14 cellular contexts compared by ENCODE assay signal in genomic region chr14:102182901-102183619, GRCh38. TPM values are rescaled to one million over a fixed set of nuclear protein-coding genes. Genes with fewer than 3 reads are reported as not detected.
DNase-seq lines count a peak whose midpoint lies in the region; ATAC-seq and TF ChIP-seq lines count a peak whose summit lies in the region.
"Had no signal": no experiment of that assay in that cellular context is flagged by ENCODE, and none has a peak within 500 bp of the region (broad histone marks: within the 10 kb centered on the region; RNA-seq: fewer than 3 reads in every experiment).

No MANE protein-coding gene starts in this region.

- no peak overlapping the region for H2BK120ac ChIP-seq in H9 (ENCODE audit: low read depth, low read length, poor library complexity, severe bottlenecking)

- no CpG with 5 or more reads among the region's 9 CpGs for WGBS in H9 (ENCODE audit: extremely low coverage, insufficient read length, low lambda C conversion rate)

- no peak for ATAC-seq in stimulated activated naive CD8-positive, alpha-beta T cell treated with anti-CD3 and anti-CD28 coated beads, Interleukin-15, Interleukin-2, amounts not matched to agents 100 U/mL and 50 U/mL, for 24 hours
- ATAC-seq in HG02885 (IDR thresholded peaks at IDR 0.05; ENCODE audit: poor library complexity, unreplicated experiment), result no peak
- no peak for ATAC-seq in GM19452 (IDR thresholded peaks at IDR 0.05; ENCODE audit: unreplicated experiment)

- H3K18ac ChIP-seq in H9 (ENCODE audit: insufficient read length, low read depth, low read length), result no peak overlapping the region

- H4K91ac ChIP-seq in H9 (ENCODE audit: insufficient read length, low read depth, low read length), result no peak overlapping the region

- no peak overlapping the region for H4K8ac ChIP-seq in H9 (replicated peaks; ENCODE audit: insufficient read length, low read depth, low read length)

- no peak overlapping the region for H3K4me2 ChIP-seq in H9 (ENCODE audit: insufficient read depth, insufficient read length, low read length)

- no peak overlapping the region for H3T11ph ChIP-seq in H9 (ENCODE audit: low read length)

- peak overlapping the region; percentile 91 for H3K27ac Mint-ChIP-seq in stimulated activated naive CD8-positive, alpha-beta T cell treated with anti-CD3 and anti-CD28 coated beads, Interleukin-15, Interleukin-2, amounts not matched to agents 100 ng/mL and 50 ng/mL, for 24 hours
- H3K27ac Mint-ChIP-seq in nephron, result peak overlapping the region in 2 of 3 experiments; percentile 2 to 24
- peak overlapping the region in 1 of 3 experiments; percentile 23; a peak in 1 of 7 replicates for H3K27ac Mint-ChIP-seq in H9
- H3K27ac Mint-ChIP-seq: progenitor cell of endocrine pancreas had no signal

- H3K4me3 ChIP-seq in astrocyte of the spinal cord (ENCODE audit: low read depth, low read length), result no peak overlapping the region
- H3K4me3 ChIP-seq: GM12878 had no signal

- H3K9me3 Mint-ChIP-seq in stimulated activated naive CD8-positive, alpha-beta T cell treated with anti-CD3 and anti-CD28 coated beads, Interleukin-15, Interleukin-2, amounts not matched to agents 100 ng/mL and 50 ng/mL, for 24 hours, result no peaks in the 10 kb centered on the region
- H3K9me3 Mint-ChIP-seq in nephron (no peaks in the 10 kb centered on the region), H9 (no peaks in the 10 kb centered on the region)

- in situ Hi-C loops in astrocyte of the spinal cord (cut with HindIII; ENCODE audit: low sequenced_read_pairs), result no loop called here

- H2AK5ac ChIP-seq in H9 (ENCODE audit: insufficient read length, low read length), result no peak overlapping the region

- H2BK12ac ChIP-seq in H9 (ENCODE audit: insufficient read length, low read depth, low read length), result no peak overlapping the region

- H3K4ac ChIP-seq in H9 (ENCODE audit: low read depth, low read length), result no peak overlapping the region

- no peaks in the 10 kb centered on the region for H3K23me2 ChIP-seq in H9 (ENCODE audit: insufficient read length, low read depth, low read length, poor library complexity, severe bottlenecking)

- H3K27me3 Mint-ChIP-seq in stimulated activated naive CD8-positive, alpha-beta T cell treated with anti-CD3 and anti-CD28 coated beads, Interleukin-15, Interleukin-2, amounts not matched to agents 100 ng/mL and 50 ng/mL, for 24 hours, result no peaks in the 10 kb centered on the region
- no peaks in the 10 kb centered on the region for H3K27me3 Mint-ChIP-seq in nephron (ENCODE audit: low read depth)
- H3K27me3 Mint-ChIP-seq in H9 (ENCODE audit: low read depth), result no peaks in the 10 kb centered on the region; the same call in 1 of the 2 replicates
- H3K27me3 Mint-ChIP-seq: progenitor cell of endocrine pancreas had no signal

- no peak overlapping the region for H3K14ac ChIP-seq in H9 (ENCODE audit: insufficient read depth, low read length)

- no peak overlapping the region for H2BK15ac ChIP-seq in H9 (ENCODE audit: low read depth, low read length)

- no peaks in the 10 kb centered on the region for H3K36me3 Mint-ChIP-seq in stimulated activated naive CD8-positive, alpha-beta T cell treated with anti-CD3 and anti-CD28 coated beads, Interleukin-15, Interleukin-2, amounts not matched to agents 100 ng/mL and 50 ng/mL, for 24 hours (ENCODE audit: low read depth)
- H3K36me3 Mint-ChIP-seq in nephron (ENCODE audit: low read depth) (no peaks in the 10 kb centered on the region), H9 (ENCODE audit: insufficient read depth in 1 of 3, low read depth in 3 of 3) (no peaks in the 10 kb centered on the region)

- no peak overlapping the region for H2AFZ ChIP-seq in H9 (ENCODE audit: low read length)

- peaks cover 12% of the 10 kb centered on the region; the same call in 1 of the 2 replicates for H3K79me2 ChIP-seq in H9 (ENCODE audit: insufficient read depth, low read length)

- H3K4me3 Mint-ChIP-seq in stimulated activated naive CD8-positive, alpha-beta T cell treated with anti-CD3 and anti-CD28 coated beads, Interleukin-15, Interleukin-2, amounts not matched to agents 100 ng/mL and 50 ng/mL, for 24 hours, result peak overlapping the region; percentile 41
- H3K4me3 Mint-ChIP-seq in nephron (peak overlapping the region in 1 of 3 experiments; percentile 51), H9 (no peak overlapping the region)

- H3K9ac ChIP-seq in H9 (ENCODE audit: extremely low read depth, insufficient read length, low read length), result no peak overlapping the region

- no peak overlapping the region for H2BK5ac ChIP-seq in H9 (ENCODE audit: insufficient read length, low read length)

- DNase-seq in stimulated activated naive CD8-positive, alpha-beta T cell treated with anti-CD3 and anti-CD28 coated beads, Interleukin-15, Interleukin-2, amounts not matched to agents 100 U/mL and 50 U/mL, for 24 hours, result no peak
- DNase-seq in astrocyte of the spinal cord (ENCODE audit: low read depth, low spot score) (peak; percentile 20), H9 (no peak)
- DNase-seq in stimulated activated CD4-positive, alpha-beta T cell treated with anti-CD3 and anti-CD28 coated beads, Interleukin-15, amount 100 ng/mL, for 24 hours, result no peak
- DNase-seq: activated CD4-positive, alpha-beta T cell treated with anti-CD3 and anti-CD28 coated beads for 4 hours; DMS79 treated with DMSO at 0.1 percent for 48 hours; stimulated activated CD4-positive, alpha-beta T cell treated with anti-CD3 and anti-CD28 coated beads, Interleukin-2, amount 100 ng/mL, for 24 hours had no signal

- H3K27me3 ChIP-seq in H9 (ENCODE audit: insufficient read depth, low read length), result no peaks in the 10 kb centered on the region
- H3K27me3 ChIP-seq: foreskin keratinocyte had no signal

- H2BK20ac ChIP-seq in H9 (ENCODE audit: low read depth, low read length, poor library complexity, severe bottlenecking), result no peak overlapping the region

- no peak overlapping the region for H3K27ac ChIP-seq in H9 (ENCODE audit: insufficient read length, low read depth, low read length)
- H3K27ac ChIP-seq: foreskin keratinocyte had no signal

- H4K20me1 ChIP-seq in H9 (ENCODE audit: control insufficient read depth, insufficient read depth, insufficient read length), result no peaks in the 10 kb centered on the region

- H4K5ac ChIP-seq in H9 (ENCODE audit: insufficient read length, low read depth, low read length), result no peak overlapping the region

- no peak overlapping the region for H3K56ac ChIP-seq in H9 (ENCODE audit: insufficient read length, low read depth, low read length)

- peaks cover 11% of the 10 kb centered on the region for H3K79me1 ChIP-seq in H9 (ENCODE audit: insufficient read depth, low read depth, low read length, poor library complexity, severe bottlenecking)

- peaks cover 82% of the 10 kb centered on the region for H3K4me1 Mint-ChIP-seq in stimulated activated naive CD8-positive, alpha-beta T cell treated with anti-CD3 and anti-CD28 coated beads, Interleukin-15, Interleukin-2, amounts not matched to agents 100 ng/mL and 50 ng/mL, for 24 hours (ENCODE audit: low read depth)
- H3K4me1 Mint-ChIP-seq in nephron (peaks cover 69% of the 10 kb centered on the region), H9 (peaks cover 33 to 35% of the 10 kb centered on the region in 2 experiments)

- no peak overlapping the region for H3K23ac ChIP-seq in H9 (ENCODE audit: insufficient read length, low read depth, low read length)

- no peaks in the 10 kb centered on the region; the same call in 1 of the 2 replicates for H3K4me1 ChIP-seq in H9 (ENCODE audit: insufficient read depth, low read length)

- no peaks in the 10 kb centered on the region for H3K9me3 ChIP-seq in H9 (ENCODE audit: control insufficient read depth, low read depth, low read length)

- TF ChIP-seq CTCF in astrocyte of the spinal cord (IDR thresholded peaks at IDR 0.05; ENCODE audit: low read depth, low read length), result no peak
- TF ChIP-seq CTCF in nephron (IDR thresholded peaks at IDR 0.05; ENCODE audit: unreplicated experiment in 3 of 3), result no peak
- TF ChIP-seq CTCF in H9 (conservative IDR thresholded peaks at IDR 0.05), result no peak

RNA-seq across cellular contexts. Expression of gene WDR20, which starts 43.4 kb away (rescaled TPM):
- 31.6 and 35.2 TPM in 2 replicates for total RNA-seq in H9 (2021)
